Comparison of ENCODE assay signal across 8 cellular contexts in genomic region chr16:2214721-2214970, GRCh38. TPM values are rescaled to one million over a fixed set of nuclear protein-coding genes. Genes with fewer than 3 reads are reported as not detected.
DNase-seq lines count a peak whose midpoint lies in the region; ATAC-seq and TF ChIP-seq lines count a peak whose summit lies in the region.

TSS of gene PGP (minus strand) at chr16:2214840. CDS start at chr16:2214777, 63 bp downstream.

- H4K20me1 ChIP-seq in neural progenitor cell (ENCODE audit: low read depth), result peaks cover 37% of the 10 kb centered on the region

- H3K36me3 ChIP-seq in RWPE2 (ENCODE audit: low read depth), result peaks cover 20% of the 10 kb centered on the region
- H3K36me3 ChIP-seq in esophagus muscularis mucosa, result peaks cover 5 to 16% (median 12%) of the 10 kb centered on the region in 4 donors
- H3K36me3 ChIP-seq in neural progenitor cell, result no peaks in the 10 kb centered on the region

- peak within 1 kb of the TSS; percentile 94 for H3K27ac Mint-ChIP-seq in neural progenitor cell

- H3K9ac ChIP-seq in neural progenitor cell, result peak within 1 kb of the TSS; percentile 92

- H3K4me3 Mint-ChIP-seq in neural progenitor cell, result peak within 1 kb of the TSS; percentile 91

- H3K27me3 Mint-ChIP-seq in neural progenitor cell (ENCODE audit: insufficient read depth, low read depth), result peaks cover 6% of the 10 kb centered on the region

- H3K79me2 ChIP-seq in neural progenitor cell (ENCODE audit: low read depth), result peaks cover 32% of the 10 kb centered on the region

- 0% methylated on average over 6 of the region's 47 CpGs for WGBS in esophagus muscularis mucosa

- DNase-seq in Daoy (ENCODE audit: low read depth), result no peak
- no peak for DNase-seq in HFF-Myc (ENCODE audit: extremely low read depth, low read depth)
- no peak for DNase-seq in RWPE2 (ENCODE audit: low spot score)
- DNase-seq in esophagus muscularis mucosa (ENCODE audit: extremely low spot score), result no peak
- DNase-seq in neural progenitor cell (ENCODE audit: low spot score), result no peak
- no peak for DNase-seq in stimulated activated naive CD4-positive, alpha-beta T cell treated with Interleukin-2 at 50 U/mL for 16 hours (lab: John Stamatoyannopoulos, UW)
- DNase-seq in AG08395 (ENCODE audit: low spot score), result no peak
- DNase-seq in NCI-H510A (lab: John Stamatoyannopoulos, UW), result no peak

- TF ChIP-seq EP300 in esophagus muscularis mucosa (IDR thresholded peaks at IDR 0.05), result no peak

- H3K27ac ChIP-seq in RWPE2 (ENCODE audit: poor library complexity, severe bottlenecking) (peak within 1 kb of the TSS; percentile 84), esophagus muscularis mucosa (replicated peaks in 1 of 4) (peak within 1 kb of the TSS; percentile 89 to 96 (median 92)), neural progenitor cell (peak within 1 kb of the TSS; percentile 95)

- H3K4me1 Mint-ChIP-seq in neural progenitor cell, result peaks cover 19% of the 10 kb centered on the region

- intact Hi-C loops in esophagus muscularis mucosa (cut with DNase I), result loop anchor here (5.0 kb wide), 1 partner anchor 52 kb away; no protein-coding TSS in a partner anchor

- H2AFZ ChIP-seq in neural progenitor cell (replicated peaks), result no peak within 1 kb of the TSS

- H3K27me3 ChIP-seq in RWPE2 (ENCODE audit: insufficient read depth, poor library complexity, severe bottlenecking) (no peaks in the 10 kb centered on the region), esophagus muscularis mucosa (no peaks in the 10 kb centered on the region), neural progenitor cell (no peaks in the 10 kb centered on the region)

- H3K4me3 ChIP-seq in HFF-Myc (replicated peaks; ENCODE audit: low read depth, low read length), result peak within 1 kb of the TSS; percentile 68
- peak within 1 kb of the TSS; percentile 76 for H3K4me3 ChIP-seq in RWPE2 (ENCODE audit: severe bottlenecking)
- H3K4me3 ChIP-seq in esophagus muscularis mucosa, result peak within 1 kb of the TSS; percentile 79 to 89 (median 85)
- peak within 1 kb of the TSS; percentile 99 for H3K4me3 ChIP-seq in neural progenitor cell

- H3K4me2 ChIP-seq in neural progenitor cell, result peak within 1 kb of the TSS; percentile 93

- no peaks in the 10 kb centered on the region for H3K9me3 Mint-ChIP-seq in neural progenitor cell

- H3K4me1 ChIP-seq in RWPE2 (ENCODE audit: insufficient read depth, poor library complexity, severe bottlenecking) (peaks cover 8% of the 10 kb centered on the region), esophagus muscularis mucosa (peaks cover 26 to 39% (median 35%) of the 10 kb centered on the region in 4 donors), neural progenitor cell (peaks cover 11% of the 10 kb centered on the region)

- H3F3A ChIP-seq in neural progenitor cell (ENCODE audit: low read depth), result peaks cover 47% of the 10 kb centered on the region

- H3K9me3 ChIP-seq in RWPE2 (ENCODE audit: severe bottlenecking) (no peaks in the 10 kb centered on the region), esophagus muscularis mucosa (no peaks in the 10 kb centered on the region), neural progenitor cell (ENCODE audit: low read depth) (no peaks in the 10 kb centered on the region)

- peak; percentile 76; the same call in 2 of the 3 replicates for ATAC-seq in RWPE2 (ENCODE audit: low read depth)

- H3K36me3 Mint-ChIP-seq in neural progenitor cell, result peaks cover 4% of the 10 kb centered on the region

- no peak for TF ChIP-seq POLR2A in esophagus muscularis mucosa (IDR thresholded peaks at IDR 0.05; ENCODE audit: low read depth)

- no peak for TF ChIP-seq CTCF in HFF-Myc (IDR thresholded peaks at IDR 0.05; ENCODE audit: low read depth, low read length, missing control alignments)
- TF ChIP-seq CTCF in RWPE2 (IDR thresholded peaks at IDR 0.05; ENCODE audit: poor library complexity, severe bottlenecking), result no peak
- no peak for TF ChIP-seq CTCF in esophagus muscularis mucosa (IDR thresholded peaks at IDR 0.05)
- TF ChIP-seq CTCF in neural progenitor cell (IDR thresholded peaks at IDR 0.05), result no peak

RNA-seq across cellular contexts. Expression of gene PGP, which starts in this region (rescaled TPM):
- total RNA-seq in Daoy (2014; rRNA removed; shearing (Covaris generic)), result 16.9 and 21.8 TPM in 2 replicates
- total RNA-seq in esophagus muscularis mucosa, result 10 to 100 TPM in 3 of 4 donors, 1 to 10 TPM in 1; 8.9 to 20.0 (median 13.7) TPM
- total RNA-seq in neural progenitor cell (ENCODE audit: low replicate concordance), result 13.3 and 42.9 TPM in 2 replicates
